In genomic region chr10:99996934-99997648, GRCh38 we compare ENCODE assay signal across 2 cellular contexts.
TF ChIP-seq lines count a peak whose summit lies in the region.

No MANE protein-coding gene starts in this region.

TF ChIP-seq in HEK293, 187 proteins besides CTCF, POLR2A, EP300 and RAD21 (continued from another document and continues in another):
- TF ChIP-seq, protein P1, sequence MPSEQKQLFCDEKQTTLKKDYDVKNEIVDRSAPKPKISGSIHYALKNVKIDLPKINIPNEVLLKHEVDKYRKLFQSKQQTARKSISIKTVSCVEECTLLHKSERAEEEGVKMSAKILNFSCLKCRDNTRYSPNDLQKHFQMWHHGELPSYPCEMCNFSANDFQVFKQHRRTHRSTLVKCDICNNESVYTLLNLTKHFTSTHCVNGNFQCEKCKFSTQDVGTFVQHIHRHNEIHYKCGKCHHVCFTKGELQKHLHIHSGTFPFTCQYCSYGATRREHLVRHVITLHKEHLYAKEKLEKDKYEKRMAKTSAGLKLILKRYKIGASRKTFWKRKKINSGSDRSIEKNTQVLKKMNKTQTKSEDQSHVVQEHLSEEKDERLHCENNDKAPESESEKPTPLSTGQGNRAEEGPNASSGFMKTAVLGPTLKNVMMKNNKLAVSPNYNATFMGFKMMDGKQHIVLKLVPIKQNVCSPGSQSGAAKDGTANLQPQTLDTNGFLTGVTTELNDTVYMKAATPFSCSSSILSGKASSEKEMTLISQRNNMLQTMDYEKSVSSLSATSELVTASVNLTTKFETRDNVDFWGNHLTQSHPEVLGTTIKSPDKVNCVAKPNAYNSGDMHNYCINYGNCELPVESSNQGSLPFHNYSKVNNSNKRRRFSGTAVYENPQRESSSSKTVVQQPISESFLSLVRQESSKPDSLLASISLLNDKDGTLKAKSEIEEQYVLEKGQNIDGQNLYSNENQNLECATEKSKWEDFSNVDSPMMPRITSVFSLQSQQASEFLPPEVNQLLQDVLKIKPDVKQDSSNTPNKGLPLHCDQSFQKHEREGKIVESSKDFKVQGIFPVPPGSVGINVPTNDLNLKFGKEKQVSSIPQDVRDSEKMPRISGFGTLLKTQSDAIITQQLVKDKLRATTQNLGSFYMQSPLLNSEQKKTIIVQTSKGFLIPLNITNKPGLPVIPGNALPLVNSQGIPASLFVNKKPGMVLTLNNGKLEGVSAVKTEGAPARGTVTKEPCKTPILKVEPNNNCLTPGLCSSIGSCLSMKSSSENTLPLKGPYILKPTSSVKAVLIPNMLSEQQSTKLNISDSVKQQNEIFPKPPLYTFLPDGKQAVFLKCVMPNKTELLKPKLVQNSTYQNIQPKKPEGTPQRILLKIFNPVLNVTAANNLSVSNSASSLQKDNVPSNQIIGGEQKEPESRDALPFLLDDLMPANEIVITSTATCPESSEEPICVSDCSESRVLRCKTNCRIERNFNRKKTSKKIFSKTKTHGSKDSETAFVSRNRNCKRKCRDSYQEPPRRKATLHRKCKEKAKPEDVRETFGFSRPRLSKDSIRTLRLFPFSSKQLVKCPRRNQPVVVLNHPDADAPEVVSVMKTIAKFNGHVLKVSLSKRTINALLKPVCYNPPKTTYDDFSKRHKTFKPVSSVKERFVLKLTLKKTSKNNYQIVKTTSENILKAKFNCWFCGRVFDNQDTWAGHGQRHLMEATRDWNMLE (tag by site-specific recombination; conservative IDR thresholded peaks at IDR 0.05; ENCODE audit: low read depth): no peak
- TF ChIP-seq, protein P2, sequence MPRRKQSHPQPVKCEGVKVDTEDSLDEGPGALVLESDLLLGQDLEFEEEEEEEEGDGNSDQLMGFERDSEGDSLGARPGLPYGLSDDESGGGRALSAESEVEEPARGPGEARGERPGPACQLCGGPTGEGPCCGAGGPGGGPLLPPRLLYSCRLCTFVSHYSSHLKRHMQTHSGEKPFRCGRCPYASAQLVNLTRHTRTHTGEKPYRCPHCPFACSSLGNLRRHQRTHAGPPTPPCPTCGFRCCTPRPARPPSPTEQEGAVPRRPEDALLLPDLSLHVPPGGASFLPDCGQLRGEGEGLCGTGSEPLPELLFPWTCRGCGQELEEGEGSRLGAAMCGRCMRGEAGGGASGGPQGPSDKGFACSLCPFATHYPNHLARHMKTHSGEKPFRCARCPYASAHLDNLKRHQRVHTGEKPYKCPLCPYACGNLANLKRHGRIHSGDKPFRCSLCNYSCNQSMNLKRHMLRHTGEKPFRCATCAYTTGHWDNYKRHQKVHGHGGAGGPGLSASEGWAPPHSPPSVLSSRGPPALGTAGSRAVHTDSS (tag by site-specific recombination; IDR thresholded peaks at IDR 0.05): peak; percentile 58
- TF ChIP-seq ZEB2 (tag by site-specific recombination; IDR thresholded peaks at IDR 0.05): 0 out of 2 replicates have a peak, but pooled peaks have one; percentile 18
- TF ChIP-seq WT1 (tag by site-specific recombination; IDR thresholded peaks at IDR 0.05): peak; percentile 55; the same call in 1 of the 2 replicates
- 0 out of 2 replicates have a peak, but pooled peaks have one; percentile 18 for TF ChIP-seq ZNF335 (tag by site-specific recombination; conservative IDR thresholded peaks at IDR 0.05)
- TF ChIP-seq PRDM10 (tag by site-specific recombination; IDR thresholded peaks at IDR 0.05): peak; percentile 45; the same call in 1 of the 2 replicates
- TF ChIP-seq BCL6B (tag by site-specific recombination; IDR thresholded peaks at IDR 0.05): peak; percentile 85
- no peak for TF ChIP-seq ZNF24 (tag by site-specific recombination; IDR thresholded peaks at IDR 0.05)
- TF ChIP-seq ZNF692 (tag by site-specific recombination; IDR thresholded peaks at IDR 0.05): no peak

TF ChIP-seq in WTC11, 78 proteins besides CTCF, POLR2A, EP300 and RAD21 (continued from another document):
- TF ChIP-seq, protein P3, sequence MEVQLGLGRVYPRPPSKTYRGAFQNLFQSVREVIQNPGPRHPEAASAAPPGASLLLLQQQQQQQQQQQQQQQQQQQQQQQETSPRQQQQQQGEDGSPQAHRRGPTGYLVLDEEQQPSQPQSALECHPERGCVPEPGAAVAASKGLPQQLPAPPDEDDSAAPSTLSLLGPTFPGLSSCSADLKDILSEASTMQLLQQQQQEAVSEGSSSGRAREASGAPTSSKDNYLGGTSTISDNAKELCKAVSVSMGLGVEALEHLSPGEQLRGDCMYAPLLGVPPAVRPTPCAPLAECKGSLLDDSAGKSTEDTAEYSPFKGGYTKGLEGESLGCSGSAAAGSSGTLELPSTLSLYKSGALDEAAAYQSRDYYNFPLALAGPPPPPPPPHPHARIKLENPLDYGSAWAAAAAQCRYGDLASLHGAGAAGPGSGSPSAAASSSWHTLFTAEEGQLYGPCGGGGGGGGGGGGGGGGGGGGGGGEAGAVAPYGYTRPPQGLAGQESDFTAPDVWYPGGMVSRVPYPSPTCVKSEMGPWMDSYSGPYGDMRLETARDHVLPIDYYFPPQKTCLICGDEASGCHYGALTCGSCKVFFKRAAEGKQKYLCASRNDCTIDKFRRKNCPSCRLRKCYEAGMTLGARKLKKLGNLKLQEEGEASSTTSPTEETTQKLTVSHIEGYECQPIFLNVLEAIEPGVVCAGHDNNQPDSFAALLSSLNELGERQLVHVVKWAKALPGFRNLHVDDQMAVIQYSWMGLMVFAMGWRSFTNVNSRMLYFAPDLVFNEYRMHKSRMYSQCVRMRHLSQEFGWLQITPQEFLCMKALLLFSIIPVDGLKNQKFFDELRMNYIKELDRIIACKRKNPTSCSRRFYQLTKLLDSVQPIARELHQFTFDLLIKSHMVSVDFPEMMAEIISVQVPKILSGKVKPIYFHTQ (CRISPR knock-in tag; IDR thresholded peaks at IDR 0.05): no peak
- TF ChIP-seq SMAD3 (CRISPR knock-in tag; IDR thresholded peaks at IDR 0.05; ENCODE audit: borderline replicate concordance) (no peak), ZNF512 (CRISPR knock-in tag; IDR thresholded peaks at IDR 0.05; ENCODE audit: borderline replicate concordance) (no peak), GABPB1 (CRISPR knock-in tag; IDR thresholded peaks at IDR 0.05) (no peak), PREB (CRISPR knock-in tag; IDR thresholded peaks at IDR 0.05; ENCODE audit: borderline replicate concordance) (no peak), E2F4 (CRISPR knock-in tag; IDR thresholded peaks at IDR 0.05; ENCODE audit: borderline replicate concordance, low read depth) (no peak), MYBL2 (CRISPR knock-in tag; IDR thresholded peaks at IDR 0.05) (no peak)
